In genomic region chr10:22604314-22605091, GRCh38 we compare ENCODE assay signal across 12 cellular contexts.
A peak's percentile ranks its signal among the peaks of the same experiment; 100 is the strongest.
DNase-seq lines count a peak whose midpoint lies in the region; ATAC-seq and TF ChIP-seq lines count a peak whose summit lies in the region.
"Had no signal": no experiment of that assay in that cellular context is flagged by ENCODE, and none has a peak within 500 bp of the region (broad histone marks: within the 10 kb centered on the region; RNA-seq: fewer than 3 reads in every experiment).

No MANE protein-coding gene starts in this region.

- no peaks in the 10 kb centered on the region for H3K79me1 ChIP-seq in mesendoderm (ENCODE audit: low read length)

- H3K36me3 ChIP-seq in left ventricle myocardium inferior (peaks cover 19% of the 10 kb centered on the region), mesendoderm (ENCODE audit: control insufficient read depth, insufficient read depth, low read length) (no peaks in the 10 kb centered on the region), vagina (peaks cover 0 to 4% of the 10 kb centered on the region in 2 donors)

- H3K4me1 Mint-ChIP-seq in MCF 10A (ENCODE audit: insufficient read depth, unreplicated experiment) = peaks cover 12% of the 10 kb centered on the region

- H2BK120ac ChIP-seq in mesendoderm (ENCODE audit: low read depth, low read length) = no peak overlapping the region

- H3K4me3 Mint-ChIP-seq in MCF 10A (ENCODE audit: unreplicated experiment) = peak overlapping the region; percentile 54

- CTCF ChIA-PET in MCF 10A (lab: Yijun Ruan, JAX) = interaction anchor here (0.6 to 1.2 kb wide), 7 partner anchors 19 to 611 kb away, joined by 3 to 5 read pairs (median 4); no protein-coding TSS in a partner anchor

- peak overlapping the region; percentile 17 for H3K56ac ChIP-seq in mesendoderm (ENCODE audit: low read length)

- TF ChIP-seq CTCF in left ventricle myocardium inferior (IDR thresholded peaks at IDR 0.05; ENCODE audit: borderline replicate concordance) = no peak
- no peak for TF ChIP-seq CTCF in MCF 10A (IDR thresholded peaks at IDR 0.05; ENCODE audit: unreplicated experiment)
- no peak for TF ChIP-seq CTCF in vagina (IDR thresholded peaks at IDR 0.05)

- no peak overlapping the region for H3K9ac ChIP-seq in mesendoderm (ENCODE audit: low read length)
- H3K9ac ChIP-seq: parathyroid adenoma had no signal

- DNase-seq in right cardiac atrium (no peak), left ventricle myocardium inferior (no peak), MCF 10A (ENCODE audit: unreplicated experiment) (no peak), mesendoderm (no peak), vagina (ENCODE audit: extremely low spot score in 2 of 2) (no peak)
- DNase-seq: body of pancreas; DMS79; stimulated activated CD4-positive, alpha-beta T cell treated with anti-CD3 and anti-CD28 coated beads, Interleukin-2, amount 100 ng/mL, for 24 hours had no signal

- H3K27me3 ChIP-seq in right cardiac atrium (ENCODE audit: control insufficient read depth, insufficient read depth) = no peaks in the 10 kb centered on the region
- H3K27me3 ChIP-seq in left ventricle myocardium inferior (ENCODE audit: low read depth) = no peaks in the 10 kb centered on the region
- H3K27me3 ChIP-seq in mesendoderm (ENCODE audit: insufficient read depth, low read length, poor library complexity) = no peaks in the 10 kb centered on the region
- H3K27me3 ChIP-seq in vagina = no peaks in the 10 kb centered on the region
- H3K27me3 ChIP-seq: body of pancreas had no signal

- H4K5ac ChIP-seq in mesendoderm (ENCODE audit: low read length) = no peak overlapping the region

- H4K8ac ChIP-seq in mesendoderm (ENCODE audit: low read depth, low read length) = no peak overlapping the region

- no peak overlapping the region for H3K23ac ChIP-seq in mesendoderm (ENCODE audit: low read length)

- no peaks in the 10 kb centered on the region for H3K27me3 Mint-ChIP-seq in MCF 10A (ENCODE audit: insufficient read depth, unreplicated experiment)

- no peaks in the 10 kb centered on the region for H3K9me3 ChIP-seq in right cardiac atrium (ENCODE audit: control insufficient read depth, low read length)
- no peaks in the 10 kb centered on the region for H3K9me3 ChIP-seq in left ventricle myocardium inferior (replicated peaks)
- no peaks in the 10 kb centered on the region for H3K9me3 ChIP-seq in vagina
- H3K9me3 ChIP-seq: body of pancreas had no signal

- intact Hi-C loops in right cardiac atrium (cut with DNase I) (no loop called here), left ventricle myocardium inferior (cut with micrococcal nuclease) (no loop called here), MCF 10A (cut with micrococcal nuclease) (loop anchor here (5.0 kb wide), 1 partner anchor 108 kb away; the partner anchor contains the start of gene PIP4K2A), vagina (cut with DNase I) (no loop called here)

- 79% methylated on average over 14 of the region's 14 CpGs for WGBS in right cardiac atrium
- no CpG with 5 or more reads among the region's 14 CpGs for WGBS in mesendoderm (ENCODE audit: extremely low coverage, insufficient coverage, low lambda C conversion rate)

- no peak overlapping the region for H3K18ac ChIP-seq in mesendoderm (ENCODE audit: low read length)

- H3K4me1 ChIP-seq in right cardiac atrium (ENCODE audit: control insufficient read depth, insufficient read depth, low read length) = peaks cover 4% of the 10 kb centered on the region
- peaks cover 14% of the 10 kb centered on the region for H3K4me1 ChIP-seq in left ventricle myocardium inferior
- H3K4me1 ChIP-seq in mesendoderm (ENCODE audit: control insufficient read depth, low read depth, low read length) = no peaks in the 10 kb centered on the region
- peaks cover 15% of the 10 kb centered on the region for H3K4me1 ChIP-seq in vagina
- H3K4me1 ChIP-seq: body of pancreas, parathyroid adenoma had no signal

- no peak overlapping the region for H3K4ac ChIP-seq in mesendoderm (ENCODE audit: low read depth, low read length)

- H3K9me3 Mint-ChIP-seq in MCF 10A (ENCODE audit: unreplicated experiment) = no peaks in the 10 kb centered on the region

- H2BK15ac ChIP-seq in mesendoderm (replicated peaks; ENCODE audit: low read depth) = no peak overlapping the region

- no peak overlapping the region for H2AK5ac ChIP-seq in mesendoderm (ENCODE audit: low read length)

- H2BK5ac ChIP-seq in mesendoderm (ENCODE audit: low read length) = no peak overlapping the region

- ATAC-seq in right cardiac atrium (peak; percentile 7 to 27), HG02678 (IDR thresholded peaks at IDR 0.05; ENCODE audit: unreplicated experiment) (no peak), GM18870 (IDR thresholded peaks at IDR 0.05; ENCODE audit: unreplicated experiment) (no peak), GM21825 (IDR thresholded peaks at IDR 0.05; ENCODE audit: unreplicated experiment) (no peak)
- ATAC-seq: body of pancreas had no signal

- POLR2A ChIA-PET in MCF 10A (lab: Yijun Ruan, JAX) = interaction anchor here (0.6 to 2.8 kb wide), 9 partner anchors 11 to 170 kb away, joined by 3 to 19 read pairs (median 4); no protein-coding TSS in a partner anchor

- H3K4me2 ChIP-seq in mesendoderm (ENCODE audit: low read length) = no peak overlapping the region

- no peaks in the 10 kb centered on the region for H3K79me2 ChIP-seq in mesendoderm (ENCODE audit: control insufficient read depth, insufficient read depth, low read length)
- H3K79me2 ChIP-seq: parathyroid adenoma had no signal

- no peak for TF ChIP-seq POLR2A in vagina (IDR thresholded peaks at IDR 0.05)

- no peak overlapping the region for H3K27ac Mint-ChIP-seq in MCF 10A (ENCODE audit: low read depth, unreplicated experiment)

- peaks cover 12% of the 10 kb centered on the region for H3K36me3 Mint-ChIP-seq in MCF 10A (ENCODE audit: insufficient read depth, unreplicated experiment)

- no TSS peak for BruUV-seq in MCF 10A (replicated peaks; lab: Mats Ljungman, UMichigan)

- H3K4me3 ChIP-seq in right cardiac atrium (ENCODE audit: low read length) = no peak overlapping the region
- no peak overlapping the region for H3K4me3 ChIP-seq in left ventricle myocardium inferior
- no peak overlapping the region for H3K4me3 ChIP-seq in mesendoderm (ENCODE audit: low read length)
- no peak overlapping the region for H3K4me3 ChIP-seq in vagina
- H3K4me3 ChIP-seq: body of pancreas had no signal

- H3K27ac ChIP-seq in right cardiac atrium (ENCODE audit: low read length) (no peak overlapping the region), left ventricle myocardium inferior (replicated peaks) (no peak overlapping the region), mesendoderm (ENCODE audit: low read depth, low read length) (no peak overlapping the region), vagina (peak overlapping the region; percentile 47)
- H3K27ac ChIP-seq: parathyroid adenoma had no signal

Comparison
In these comparisons a context has a peak if more than half of its experiments do, and no peak if none do; other contexts are left out.
1. ATAC-seq: peak in right cardiac atrium (2 of 2); none in HG02678 (single experiment), GM18870 (single experiment) and GM21825 (single experiment).